26 cellular contexts compared by ENCODE assay signal in the genomic region with DNA sequence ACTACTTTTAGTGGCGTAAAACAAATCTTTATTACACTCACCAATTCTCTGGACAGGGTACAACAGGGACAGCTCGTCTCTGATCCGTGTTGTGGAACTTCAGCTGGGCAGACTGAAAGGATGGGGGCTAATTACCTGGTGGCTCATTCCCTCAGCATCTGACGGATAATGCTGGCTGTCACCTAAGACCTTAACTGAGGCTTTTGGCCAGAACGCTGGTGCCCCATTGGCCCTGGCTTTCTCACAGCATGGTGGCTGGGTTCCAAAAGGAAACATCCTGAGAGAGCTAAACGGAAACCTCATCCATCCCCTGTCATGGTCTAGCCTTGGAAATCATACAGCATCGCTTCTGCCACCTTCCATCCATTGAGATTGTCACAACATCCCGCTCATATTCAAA.
DNase-seq lines count a peak whose midpoint lies in the region; ATAC-seq and TF ChIP-seq lines count a peak whose summit lies in the region.
"Had no signal": no experiment of that assay in that cellular context is flagged by ENCODE, and none has a peak within 500 bp of the region (broad histone marks: within the 10 kb centered on the region; RNA-seq: fewer than 3 reads in every experiment).

No MANE protein-coding gene starts in this region.

- intact Hi-C loops in naive thymus-derived CD4-positive, alpha-beta T cell (cut with micrococcal nuclease) = no loop called here

- no peak for TF ChIP-seq RAD21 in SK-N-SH (IDR thresholded peaks at IDR 0.05; ENCODE audit: low read length)

- H3F3A ChIP-seq in SK-N-SH (replicated peaks; ENCODE audit: insufficient read depth) = peaks cover 33% of the 10 kb centered on the region

- 79% methylated on average over 8 of the region's 8 CpGs for WGBS in SK-N-SH (ENCODE audit: low lambda C conversion rate)
- WGBS in endodermal cell (ENCODE audit: insufficient coverage in 1 of 2, insufficient read length in 1 of 2), 2 experiments = 88 to 92% methylated on average over 6 to 8 of the region's 8 CpGs

- H3K9me3 ChIP-seq in SK-N-SH = no peaks in the 10 kb centered on the region
- no peaks in the 10 kb centered on the region for H3K9me3 ChIP-seq in endodermal cell (ENCODE audit: control insufficient read depth, low read length)
- no peaks in the 10 kb centered on the region for H3K9me3 ChIP-seq in naive thymus-derived CD4-positive, alpha-beta T cell (ENCODE audit: control insufficient read depth in 2 of 3, low read length in 3 of 3)
- H3K9me3 ChIP-seq: ascending aorta, upper lobe of right lung had no signal

- H3K27me3 ChIP-seq in SK-N-SH (ENCODE audit: insufficient read depth) = no peaks in the 10 kb centered on the region
- H3K27me3 ChIP-seq in endodermal cell (ENCODE audit: control insufficient read depth, insufficient read depth, low read length, poor library complexity, severe bottlenecking) = no peaks in the 10 kb centered on the region
- no peaks in the 10 kb centered on the region for H3K27me3 ChIP-seq in naive thymus-derived CD4-positive, alpha-beta T cell (ENCODE audit: control insufficient read depth in 2 of 2, insufficient read depth in 2 of 2, low read length in 2 of 2)
- H3K27me3 ChIP-seq: ascending aorta, upper lobe of right lung had no signal

- H3K79me2 ChIP-seq in SK-N-SH (ENCODE audit: insufficient read depth) = peaks cover 89% of the 10 kb centered on the region

- H3K9me3 Mint-ChIP-seq in endodermal cell (no peaks in the 10 kb centered on the region), nephron (no peaks in the 10 kb centered on the region)
- H3K9me3 Mint-ChIP-seq in naive thymus-derived CD4-positive, alpha-beta T cell = peaks cover 0 to 1% (median 0%) of the 10 kb centered on the region in 11 donors
- H3K9me3 Mint-ChIP-seq: activated naive CD8-positive, alpha-beta T cell treated with anti-CD3 and anti-CD28 coated beads for 36 hours; stimulated activated memory B cell treated with anti-CD40 and anti-IgM and Interleukin-4, amounts not matched to agents 10 μg/mL and 1 μg/mL and 100 μg/mL, for 72 hours had no signal

- no peak overlapping the region for H2AFZ ChIP-seq in SK-N-SH (ENCODE audit: low read depth)

- no peaks in the 10 kb centered on the region for H3K9me2 ChIP-seq in SK-N-SH

- H4K20me1 ChIP-seq in SK-N-SH (ENCODE audit: insufficient read depth) = no peaks in the 10 kb centered on the region

- TF ChIP-seq CTCF in SK-N-SH (IDR thresholded peaks at IDR 0.05) (no peak), endodermal cell (conservative IDR thresholded peaks at IDR 0.05) (no peak), nephron (IDR thresholded peaks at IDR 0.05; ENCODE audit: unreplicated experiment in 3 of 3) (no peak)

- ATAC-seq in SK-N-SH treated with all-trans-retinoic acid at 6 μM for 48 hours = no peak
- ATAC-seq in GM21576 (IDR thresholded peaks at IDR 0.05; ENCODE audit: unreplicated experiment) = no peak
- ATAC-seq in naive thymus-derived CD4-positive, alpha-beta T cell = no peak
- ATAC-seq in GM18907 (IDR thresholded peaks at IDR 0.05; ENCODE audit: unreplicated experiment) = no peak
- ATAC-seq: activated CD4-positive, alpha-beta T cell treated with anti-CD3 and anti-CD28 coated beads for 36 hours; GM12878; right cardiac atrium; stimulated activated memory B cell treated with anti-CD40 and anti-IgM and Interleukin-4, amounts not matched to agents 10 μg/mL and 1 μg/mL and 100 μg/mL, for 72 hours; upper lobe of right lung had no signal

- H3K4me3 Mint-ChIP-seq in endodermal cell (no peak overlapping the region), nephron (no peak overlapping the region)
- no peak overlapping the region for H3K4me3 Mint-ChIP-seq in naive thymus-derived CD4-positive, alpha-beta T cell
- H3K4me3 Mint-ChIP-seq: activated CD4-positive, alpha-beta T cell treated with anti-CD3 and anti-CD28 coated beads for 36 hours; activated naive CD8-positive, alpha-beta T cell treated with anti-CD3 and anti-CD28 coated beads for 36 hours; stimulated activated memory B cell treated with anti-CD40 and anti-IgM and Interleukin-4, amounts not matched to agents 10 μg/mL and 1 μg/mL and 100 μg/mL, for 72 hours had no signal

- DNase-seq in SK-N-SH = no peak
- DNase-seq in endodermal cell = no peak
- DNase-seq in NK-92 (lab: John Stamatoyannopoulos, UW; ENCODE audit: unreplicated experiment) = no peak
- no peak for DNase-seq in naive thymus-derived CD4-positive, alpha-beta T cell
- DNase-seq: activated CD4-positive, alpha-beta T cell treated with anti-CD3 and anti-CD28 coated beads for 36 hours; activated effector memory CD4-positive, alpha-beta T cell treated with Interleukin-2 at 50 U/mL for 16 hours; activated naive CD8-positive, alpha-beta T cell treated with anti-CD3 and anti-CD28 coated beads for 36 hours; activated T-cell treated with anti-CD3 and anti-CD28 coated beads for 4 hours; dermis blood vessel endothelial cell; islet precursor cell; NCI-H1436; NCI-H446 treated with DMSO at 0.1 percent for 48 hours; right cardiac atrium; stimulated activated CD4-positive, alpha-beta T cell treated with anti-CD3 and anti-CD28 coated beads, Interleukin-4, amount 100 ng/mL, for 4 hours; T-helper 2 cell; upper lobe of right lung had no signal

- H3K27ac ChIP-seq in SK-N-SH (ENCODE audit: low read depth in 2 of 2, low read length in 1 of 2) (peak overlapping the region in 1 of 2 experiments; percentile 99; a peak in 3 of 4 replicates), endodermal cell (ENCODE audit: low read depth, low read length) (no peak overlapping the region)
- no peak overlapping the region for H3K27ac ChIP-seq in naive thymus-derived CD4-positive, alpha-beta T cell (ENCODE audit: low read depth, low read length)
- H3K27ac ChIP-seq: 22Rv1, KMS-11, SK-N-MC, upper lobe of right lung had no signal

- H3K36me3 Mint-ChIP-seq in endodermal cell (ENCODE audit: low read depth) (peaks cover 18% of the 10 kb centered on the region), nephron (ENCODE audit: low read depth) (peaks cover 15% of the 10 kb centered on the region)
- no peaks in the 10 kb centered on the region for H3K36me3 Mint-ChIP-seq in naive thymus-derived CD4-positive, alpha-beta T cell
- H3K36me3 Mint-ChIP-seq: activated naive CD8-positive, alpha-beta T cell treated with anti-CD3 and anti-CD28 coated beads for 36 hours; stimulated activated memory B cell treated with anti-CD40 and anti-IgM and Interleukin-4, amounts not matched to agents 10 μg/mL and 1 μg/mL and 100 μg/mL, for 72 hours had no signal

- H3K27me3 Mint-ChIP-seq in endodermal cell (ENCODE audit: insufficient read depth) (no peaks in the 10 kb centered on the region), nephron (ENCODE audit: low read depth) (no peaks in the 10 kb centered on the region)
- H3K27me3 Mint-ChIP-seq in naive thymus-derived CD4-positive, alpha-beta T cell = peaks cover 0 to 20% (median 10%) of the 10 kb centered on the region in 5 donors

- H3K9ac ChIP-seq in SK-N-SH (peak overlapping the region; percentile 77; the same call in 1 of the 2 replicates), endodermal cell (ENCODE audit: extremely low read depth, low read length, poor library complexity, severe bottlenecking) (no peak overlapping the region)
- H3K9ac ChIP-seq: KMS-11 had no signal

- H3K4me3 ChIP-seq in SK-N-SH (ENCODE audit: low read depth in 2 of 2, low read length in 1 of 2) = no peak overlapping the region
- no peak overlapping the region for H3K4me3 ChIP-seq in endodermal cell (ENCODE audit: low read length)
- no peak overlapping the region for H3K4me3 ChIP-seq in naive thymus-derived CD4-positive, alpha-beta T cell (ENCODE audit: low read length)
- H3K4me3 ChIP-seq: ascending aorta, GM12878, SK-N-MC, upper lobe of right lung had no signal

- H3K4me1 Mint-ChIP-seq in endodermal cell (peaks cover 34% of the 10 kb centered on the region), nephron (peaks cover 47% of the 10 kb centered on the region)
- H3K4me1 Mint-ChIP-seq in naive thymus-derived CD4-positive, alpha-beta T cell = peaks cover 0 to 1% (median 0%) of the 10 kb centered on the region in 7 donors
- H3K4me1 Mint-ChIP-seq: activated CD4-positive, alpha-beta T cell treated with anti-CD3 and anti-CD28 coated beads for 36 hours; activated naive CD8-positive, alpha-beta T cell treated with anti-CD3 and anti-CD28 coated beads for 36 hours; stimulated activated memory B cell treated with anti-CD40 and anti-IgM and Interleukin-4, amounts not matched to agents 10 μg/mL and 1 μg/mL and 100 μg/mL, for 72 hours had no signal

- POLR2A ChIA-PET in SK-N-SH (lab: Yijun Ruan, JAX) = no interaction called here
- POLR2A ChIA-PET in naive thymus-derived CD4-positive, alpha-beta T cell (lab: Charles Lee) = no interaction called here

- no peak for TF ChIP-seq EP300 in SK-N-SH (IDR thresholded peaks at IDR 0.05; ENCODE audit: borderline replicate concordance in 1 of 2, low read depth in 1 of 2, low read length in 1 of 2)

- H3K4me1 ChIP-seq in SK-N-SH (ENCODE audit: control insufficient read depth in 1 of 2, insufficient read depth in 2 of 2, low read depth in 1 of 2, low read length in 1 of 2) = peaks cover 0 to 46% of the 10 kb centered on the region in 2 experiments; a peak in 2 of 4 replicates
- peaks cover 4% of the 10 kb centered on the region for H3K4me1 ChIP-seq in endodermal cell (ENCODE audit: control insufficient read depth, insufficient read depth, low read length)
- H3K4me1 ChIP-seq in naive thymus-derived CD4-positive, alpha-beta T cell (ENCODE audit: control insufficient read depth in 2 of 2, insufficient read depth in 2 of 2, low read length in 2 of 2) = no peaks in the 10 kb centered on the region

- H3K4me2 ChIP-seq in SK-N-SH = 0 out of 2 replicates have a peak overlapping the region, but pooled peaks have one; percentile 12
- H3K4me2 ChIP-seq: KMS-11 had no signal

- CTCF ChIA-PET in SK-N-SH (lab: Yijun Ruan, JAX) = no interaction called here
- CTCF ChIA-PET in naive thymus-derived CD4-positive, alpha-beta T cell (lab: Charles Lee) = no interaction called here

- H3K36me3 ChIP-seq in SK-N-SH (replicated peaks in 1 of 2; ENCODE audit: control insufficient read depth in 1 of 2, insufficient read depth in 2 of 2, low read length in 1 of 2) (peaks cover 0 to 16% of the 10 kb centered on the region in 2 experiments), endodermal cell (ENCODE audit: control insufficient read depth, insufficient read depth, low read length) (peaks cover 9% of the 10 kb centered on the region)
- H3K36me3 ChIP-seq in naive thymus-derived CD4-positive, alpha-beta T cell (ENCODE audit: control insufficient read depth in 2 of 3, insufficient read depth in 3 of 3, low read length in 3 of 3) = no peaks in the 10 kb centered on the region
- H3K36me3 ChIP-seq: ascending aorta, upper lobe of right lung had no signal

- H3K27ac Mint-ChIP-seq in endodermal cell (peak overlapping the region; percentile 45), nephron (peak overlapping the region; percentile 54 to 86 (median 67))
- no peak overlapping the region for H3K27ac Mint-ChIP-seq in naive thymus-derived CD4-positive, alpha-beta T cell
- H3K27ac Mint-ChIP-seq: activated CD4-positive, alpha-beta T cell treated with anti-CD3 and anti-CD28 coated beads for 36 hours; activated naive CD8-positive, alpha-beta T cell treated with anti-CD3 and anti-CD28 coated beads for 36 hours; stimulated activated memory B cell treated with anti-CD40 and anti-IgM and Interleukin-4, amounts not matched to agents 10 μg/mL and 1 μg/mL and 100 μg/mL, for 72 hours had no signal

Comparison
In these comparisons a context has a peak if more than half of its experiments do, and no peak if none do; other contexts are left out.
1. H3K27ac Mint-ChIP-seq: peak in endodermal cell (single experiment) and nephron (3 of 3); none in naive thymus-derived CD4-positive, alpha-beta T cell (0 of 9).